ENCODE assay signal across 19 cellular contexts in genomic region chr4:13917010-13917409, GRCh38.
DNase-seq lines count a peak whose midpoint lies in the region; ATAC-seq and TF ChIP-seq lines count a peak whose summit lies in the region.
"Had no signal": no experiment of that assay in that cellular context is flagged by ENCODE, and none has a peak within 500 bp of the region (broad histone marks: within the 10 kb centered on the region; RNA-seq: fewer than 3 reads in every experiment).

No MANE protein-coding gene starts in this region.

- no peak overlapping the region for H4K8ac ChIP-seq in mesenchymal stem cell (ENCODE audit: low read length)

- peak overlapping the region; percentile 11; the same call in 1 of the 2 replicates for H3K4me3 Mint-ChIP-seq in HFFc6
- H3K4me3 Mint-ChIP-seq: B cell had no signal

- H2AFZ ChIP-seq in mesenchymal stem cell (ENCODE audit: low read depth, low read length) (no peak overlapping the region), PC-3 (ENCODE audit: low read length) (no peak overlapping the region)

- CTCF ChIA-PET in PC-3 (lab: Charles Lee) = no interaction called here

- no CpG with 5 or more reads among the region's 1 CpG for WGBS in mesenchymal stem cell

- H3K36me3 ChIP-seq in mesenchymal stem cell (ENCODE audit: control insufficient read depth in 1 of 2, insufficient read depth in 2 of 2, low read depth in 1 of 2, low read length in 2 of 2) (no peaks in the 10 kb centered on the region), PC-3 (ENCODE audit: low read depth, low read length) (no peaks in the 10 kb centered on the region)
- H3K36me3 ChIP-seq: right lobe of liver, stomach had no signal

- no peak overlapping the region for H3K4me3 ChIP-seq in AG09309 (ENCODE audit: control insufficient read depth, low read depth, low read length)
- H3K4me3 ChIP-seq in epithelial cell of proximal tubule (ENCODE audit: low read depth, low read length) = no peak overlapping the region
- H3K4me3 ChIP-seq in mesenchymal stem cell (ENCODE audit: insufficient read depth in 1 of 2, low read depth in 1 of 2, low read length in 2 of 2) = no peak overlapping the region
- no peak overlapping the region for H3K4me3 ChIP-seq in PC-3 (ENCODE audit: low read length)
- H3K4me3 ChIP-seq: right lobe of liver, stomach had no signal

- no peaks in the 10 kb centered on the region for H3K79me1 ChIP-seq in mesenchymal stem cell (replicated peaks; ENCODE audit: low read length, poor library complexity, severe bottlenecking)

- H2BK120ac ChIP-seq in mesenchymal stem cell (ENCODE audit: low read depth, low read length) = no peak overlapping the region

- H3K18ac ChIP-seq in mesenchymal stem cell (ENCODE audit: low read depth in 1 of 2, low read length in 2 of 2) = no peak overlapping the region

- intact Hi-C loops in PC-3 (cut with micrococcal nuclease) = no loop called here

- H3K27me3 ChIP-seq in mesenchymal stem cell (ENCODE audit: control insufficient read depth in 1 of 2, insufficient read depth in 1 of 2, low read length in 2 of 2) (no peaks in the 10 kb centered on the region), PC-3 (ENCODE audit: low read length) (no peaks in the 10 kb centered on the region)
- H3K27me3 ChIP-seq: right lobe of liver, stomach had no signal

- no peak overlapping the region for H3K4ac ChIP-seq in mesenchymal stem cell (ENCODE audit: low read depth in 1 of 2, low read length in 2 of 2)

- no peak overlapping the region for H3K23ac ChIP-seq in mesenchymal stem cell (ENCODE audit: low read length in 2 of 2)

- H2BK5ac ChIP-seq in mesenchymal stem cell (ENCODE audit: low read depth, low read length, poor library complexity, severe bottlenecking) = no peak overlapping the region

- H3K27ac ChIP-seq in mesenchymal stem cell (ENCODE audit: low read length, poor library complexity, severe bottlenecking) = peak overlapping the region; percentile 97
- H3K27ac ChIP-seq in PC-3 (ENCODE audit: low read length) = no peak overlapping the region
- H3K27ac ChIP-seq: right lobe of liver, stomach had no signal

- no peak overlapping the region for H3K14ac ChIP-seq in mesenchymal stem cell (ENCODE audit: low read length in 2 of 2)

- H3K27me3 Mint-ChIP-seq in HFFc6 (ENCODE audit: insufficient read depth) = no peaks in the 10 kb centered on the region; the same call in 1 of the 2 replicates
- H3K27me3 Mint-ChIP-seq: B cell had no signal

- H3K9me2 ChIP-seq in PC-3 (replicated peaks; ENCODE audit: low read length) = no peaks in the 10 kb centered on the region

- no peak overlapping the region for H4K91ac ChIP-seq in mesenchymal stem cell (ENCODE audit: low read length)

- H3K9me3 Mint-ChIP-seq in HFFc6 = no peaks in the 10 kb centered on the region

- TF ChIP-seq CTCF in AG09309 (IDR thresholded peaks at IDR 0.05; ENCODE audit: control insufficient read depth, insufficient read depth, low read depth, low read length, missing control alignments) (no peak), HFFc6 (IDR thresholded peaks at IDR 0.05) (peak; percentile 56), epithelial cell of proximal tubule (conservative IDR thresholded peaks at IDR 0.05; ENCODE audit: low read depth, low read length) (peak; percentile 24), PC-3 (conservative IDR thresholded peaks at IDR 0.05; ENCODE audit: low read depth, low read length) (no peak)

- H3K4me2 ChIP-seq in mesenchymal stem cell (ENCODE audit: low read length, poor library complexity, severe bottlenecking) (no peak overlapping the region), PC-3 (ENCODE audit: low read length) (no peak overlapping the region)

- H3K36me3 Mint-ChIP-seq in HFFc6 (ENCODE audit: low read depth) = peaks cover 8% of the 10 kb centered on the region

- H3K9me3 ChIP-seq in mesenchymal stem cell (ENCODE audit: control insufficient read depth, low read length) = no peaks in the 10 kb centered on the region
- H3K9me3 ChIP-seq in PC-3 (ENCODE audit: low read length) = no peaks in the 10 kb centered on the region
- H3K9me3 ChIP-seq: right lobe of liver, stomach had no signal

- peak overlapping the region; percentile 100 for H3K27ac Mint-ChIP-seq in HFFc6
- H3K27ac Mint-ChIP-seq: B cell had no signal

- BruUV-seq in PC-3 (replicated peaks; lab: Mats Ljungman, UMichigan) = no TSS peak

- peak overlapping the region; percentile 88 for H3K9ac ChIP-seq in mesenchymal stem cell (ENCODE audit: low read length)
- H3K9ac ChIP-seq in PC-3 (ENCODE audit: low read length) = no peak overlapping the region

- DNase-seq in AG09309 (ENCODE audit: low read depth) (peak; percentile 52), HFFc6 (peak; percentile 70), epithelial cell of proximal tubule (ENCODE audit: low read depth) (peak; percentile 99), mesenchymal stem cell (peak; percentile 76), NCI-H226 (no peak), PC-3 (no peak)
- no peak for DNase-seq in stimulated activated CD4-positive, alpha-beta T cell treated with anti-CD3 and anti-CD28 coated beads, Interleukin-15, amount 100 ng/mL, for 24 hours
- DNase-seq: activated CD4-positive, alpha-beta T cell treated with anti-CD3 and anti-CD28 coated beads for 48 hours; activated effector memory CD4-positive, alpha-beta T cell treated with anti-CD3 and anti-CD28 coated beads, Interleukin-2, amount 50 U/mL, for 16 hours; amniotic stem cell; NCI-H1436 treated with DMSO at 0.1 percent for 48 hours; NCI-H345; NK-92 treated with Interleukin-12 subunit alpha and Interleukin-12 subunit beta, amount 100 ng/mL, for 24 hours; right lobe of liver; RPMI8226; stimulated activated CD4-positive, alpha-beta T cell treated with anti-CD3 and anti-CD28 coated beads, Interleukin-2, amount 100 ng/mL, for 24 hours; stomach had no signal

- H3K4me1 ChIP-seq in mesenchymal stem cell (ENCODE audit: control insufficient read depth, insufficient read depth, low read depth, low read length) (peaks cover 18% of the 10 kb centered on the region), PC-3 (ENCODE audit: insufficient read depth, low read length) (peaks cover 22% of the 10 kb centered on the region)
- H3K4me1 ChIP-seq: right lobe of liver, stomach had no signal

- no peaks in the 10 kb centered on the region for H4K20me1 ChIP-seq in PC-3 (ENCODE audit: low read length)

- no peak overlapping the region for H2BK12ac ChIP-seq in mesenchymal stem cell (ENCODE audit: low read length in 2 of 2)

- ATAC-seq in PC-3 (no peak), esophagus mucosa (no peak)
- ATAC-seq: right lobe of liver had no signal

- peaks cover 73% of the 10 kb centered on the region for H3K4me1 Mint-ChIP-seq in HFFc6 (ENCODE audit: low read depth)
- H3K4me1 Mint-ChIP-seq: B cell had no signal

- POLR2A ChIA-PET in PC-3 (lab: Charles Lee; ENCODE audit: unreplicated experiment) = no interaction called here

- H3F3A ChIP-seq in PC-3 (ENCODE audit: low read length, unreplicated experiment) = no peaks in the 10 kb centered on the region

- no peaks in the 10 kb centered on the region for H3K79me2 ChIP-seq in PC-3 (ENCODE audit: low read length)

- no peak overlapping the region for H2BK15ac ChIP-seq in mesenchymal stem cell (ENCODE audit: low read depth, poor library complexity, severe bottlenecking)

- no peak overlapping the region for H2AK5ac ChIP-seq in mesenchymal stem cell (ENCODE audit: low read length, severe bottlenecking)

Comparison
In these comparisons a context has a peak if more than half of its experiments do, and no peak if none do; other contexts are left out.
1. DNase-seq: peak in AG09309 (single experiment), HFFc6 (single experiment), epithelial cell of proximal tubule (single experiment) and mesenchymal stem cell (single experiment); none in NCI-H226 (single experiment), PC-3 (single experiment) and stimulated activated CD4-positive, alpha-beta T cell treated with anti-CD3 and anti-CD28 coated beads, Interleukin-15, amount 100 ng/mL, for 24 hours (single experiment).
2. CTCF ChIP-seq: peak in HFFc6 (single experiment) and epithelial cell of proximal tubule (single experiment); none in AG09309 (single experiment) and PC-3 (single experiment).